In the genomic region with DNA sequence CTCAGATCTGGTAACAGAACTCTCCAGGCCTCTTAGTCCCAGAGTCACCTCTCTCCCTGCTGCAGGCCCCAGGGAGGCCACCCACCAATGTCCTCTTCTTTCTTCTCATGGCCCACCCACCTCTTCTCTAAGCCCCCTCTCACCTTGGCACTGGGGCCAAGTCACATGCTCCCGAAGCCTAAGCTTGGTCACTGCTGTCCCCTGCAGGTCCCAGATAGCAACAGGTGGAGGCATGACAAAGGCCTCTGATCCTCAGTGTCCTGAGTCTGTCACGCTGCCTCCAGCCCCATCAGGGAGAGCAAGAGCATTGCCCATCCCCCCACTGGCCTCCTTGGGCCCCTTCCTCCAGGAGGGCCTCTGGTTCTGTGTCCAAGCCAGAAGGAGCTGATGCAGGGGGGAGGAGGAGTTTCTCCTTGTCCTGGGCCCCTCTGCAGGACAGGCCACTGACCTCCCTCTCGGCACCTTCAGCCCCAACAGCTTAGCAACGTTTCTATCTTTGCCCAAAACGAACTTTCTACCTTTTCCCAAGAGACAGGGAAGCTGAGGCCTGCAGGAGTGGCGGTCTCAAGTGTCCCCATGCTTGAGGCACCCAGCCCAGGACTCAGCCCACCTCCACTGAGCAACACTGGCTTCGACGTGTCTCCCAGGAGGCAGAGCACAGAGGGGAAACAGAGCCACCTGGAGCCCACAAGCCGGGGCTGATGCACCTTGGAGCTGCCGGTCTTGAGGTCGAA, we compare ENCODE assay signal across 11 cellular contexts. TPM values are rescaled to one million over a fixed set of nuclear protein-coding genes. Genes with fewer than 3 reads are reported as not detected.
DNase-seq lines count a peak whose midpoint lies in the region; ATAC-seq, FAIRE-seq and TF ChIP-seq lines count a peak whose summit lies in the region.
"Had no signal": no experiment of that assay in that cellular context is flagged by ENCODE, and none has a peak within 500 bp of the region (broad histone marks: within the 10 kb centered on the region; RNA-seq: fewer than 3 reads in every experiment).

No MANE protein-coding gene starts in this region.

- peak overlapping the region; percentile 61 for H4K91ac ChIP-seq in H1 (replicated peaks; ENCODE audit: insufficient read length, low read length)

- peak overlapping the region; percentile 97; the same call in 1 of the 2 replicates for H2BK12ac ChIP-seq in H1 (ENCODE audit: low read depth, low read length)

- no peak overlapping the region for H3K9ac ChIP-seq in H1 (replicated peaks in 1 of 4; ENCODE audit: extremely low read depth in 1 of 4, low read depth in 3 of 4, low read length in 3 of 4)
- H3K9ac ChIP-seq: KMS-11 had no signal

- H3K36me3 ChIP-seq in H1 (ENCODE audit: control insufficient read depth in 2 of 4, insufficient read depth in 4 of 4, low read length in 3 of 4), result 0 out of 8 replicates have a peak, but pooled peaks cover 0 to 2% (median 0%) of the 10 kb centered on the region in 4 experiments
- H3K36me3 ChIP-seq in neutrophil, result peaks cover 66% of the 10 kb centered on the region
- H3K36me3 ChIP-seq in MG63, result no peaks in the 10 kb centered on the region

- H3K4me3 ChIP-seq in H1 (ENCODE audit: extremely low read depth in 1 of 4, insufficient read depth in 2 of 4, low read depth in 3 of 4, low read length in 4 of 4) (no peak overlapping the region), neutrophil (ENCODE audit: low read depth in 1 of 2, low read length in 1 of 2) (no peak overlapping the region), MG63 (no peak overlapping the region)
- H3K4me3 ChIP-seq: smooth muscle cell had no signal

- peak; percentile 10 for DNase-seq in EH (ENCODE audit: low read depth)
- no peak for DNase-seq in H1 (ENCODE audit: low read depth in 1 of 2, low spot score in 2 of 2)
- no peak for DNase-seq in MG63
- no peak for DNase-seq in islet precursor cell
- DNase-seq in NCI-H2081 (lab: John Stamatoyannopoulos, UW), result no peak
- DNase-seq: midbrain had no signal

- H4K5ac ChIP-seq in H1 (ENCODE audit: insufficient read length, low read depth, low read length), result no peak overlapping the region

- peak overlapping the region; percentile 49 for H2AFZ ChIP-seq in H1 (ENCODE audit: low read length)

- 91% methylated on average over 10 of the region's 11 CpGs; no CpG with 5 or more reads in 1 of the 2 experiments for WGBS in H1 (ENCODE audit: extremely low coverage in 1 of 2, insufficient coverage in 1 of 2, insufficient read length in 1 of 2, insufficient replicate concordance in 2 of 2, low coverage in 1 of 2, low lambda C conversion rate in 2 of 2, missing lambda C conversion rate in 1 of 2), 2 experiments

- no peak for ATAC-seq in esophagus mucosa

- peak overlapping the region; percentile 66; the same call in 1 of the 2 replicates for H4K8ac ChIP-seq in H1 (ENCODE audit: extremely low read depth, insufficient read depth, low read length)

- peak overlapping the region; percentile 77; the same call in 1 of the 2 replicates for H2BK20ac ChIP-seq in H1 (ENCODE audit: low read length)

- peak; percentile 85 for TF ChIP-seq RAD21 in Ishikawa (IDR thresholded peaks at IDR 0.05; ENCODE audit: low read depth)
- TF ChIP-seq RAD21 in H1 (IDR thresholded peaks at IDR 0.05 in 1 of 2, conservative IDR thresholded peaks at IDR 0.05 in 1 of 2; ENCODE audit: low read depth in 2 of 2, low read length in 2 of 2), result peak; percentile 88 to 92

- POLR2A ChIA-PET in H1 (lab: Charles Lee; ENCODE audit: partially characterized antibody), result interaction anchor here (0.9 to 1.2 kb wide), 5 partner anchors 9 to 67 kb away, joined by 3 to 4 read pairs (median 3); no protein-coding TSS in a partner anchor

- CTCF ChIA-PET in H1 (lab: Charles Lee; ENCODE audit: partially characterized antibody), result interaction anchor here (0.6 to 13.2 kb wide), 24 partner anchors 9 to 227 kb away, joined by 3 to 131 read pairs (median 4); partner anchors contain the start of gene NCBP3

- no peak overlapping the region; the same call in 1 of the 2 replicates for H2AK5ac ChIP-seq in H1 (ENCODE audit: low read depth, low read length)

- peak overlapping the region; percentile 77 for H2BK120ac ChIP-seq in H1 (replicated peaks; ENCODE audit: low read depth, low read length)

- H3K23ac ChIP-seq in H1 (ENCODE audit: insufficient read length), result no peak overlapping the region

- peak overlapping the region in 1 of 2 experiments; percentile 11; a peak in 1 of 4 replicates for H3K4me2 ChIP-seq in H1 (ENCODE audit: insufficient read depth in 1 of 2, low read depth in 2 of 2, low read length in 2 of 2)
- H3K4me2 ChIP-seq: KMS-11, smooth muscle cell had no signal

- H3K27ac ChIP-seq in H1 (ENCODE audit: low read depth, low read length), result no peak overlapping the region
- H3K27ac ChIP-seq in neutrophil, result peak overlapping the region; percentile 41
- H3K27ac ChIP-seq: KMS-11 had no signal

- peak overlapping the region; percentile 92 for H2BK5ac ChIP-seq in H1 (ENCODE audit: low read depth, low read length)

- H3K56ac ChIP-seq in H1 (replicated peaks; ENCODE audit: insufficient read length, low read depth, low read length), result no peak overlapping the region

- no peak for FAIRE-seq in H1 (lab: Jason Lieb, UNC)

- TF ChIP-seq CTCF in H1 (IDR thresholded peaks at IDR 0.05; ENCODE audit: control extremely low read depth in 1 of 3, insufficient read depth in 1 of 3, low read depth in 1 of 3, low read length in 3 of 3) (peak; percentile 69 to 75 (median 73)), neutrophil (IDR thresholded peaks at IDR 0.05) (no peak)

- no peak overlapping the region for H3K14ac ChIP-seq in H1 (ENCODE audit: insufficient read length)

- TF ChIP-seq POLR2A in H1 (IDR thresholded peaks at IDR 0.05; ENCODE audit: control extremely low read depth in 1 of 2, low read depth in 2 of 2, low read length in 2 of 2), result no peak

- no peaks in the 10 kb centered on the region for H4K20me1 ChIP-seq in H1 (replicated peaks in 1 of 2; ENCODE audit: control insufficient read depth in 1 of 2, insufficient read depth in 2 of 2, low read length in 2 of 2)

- H3K79me2 ChIP-seq in H1 (ENCODE audit: control insufficient read depth in 1 of 2, insufficient read depth in 2 of 2, low read length in 2 of 2), result no peaks in the 10 kb centered on the region

- no peaks in the 10 kb centered on the region for H3K79me1 ChIP-seq in H1 (ENCODE audit: low read depth, low read length)

- H3K27me3 ChIP-seq in H1 (replicated peaks in 1 of 4; ENCODE audit: control insufficient read depth in 3 of 4, extremely low read depth in 1 of 4, insufficient read depth in 3 of 4, low read length in 3 of 4) (no peaks in the 10 kb centered on the region), neutrophil (no peaks in the 10 kb centered on the region), MG63 (no peaks in the 10 kb centered on the region)

- peaks cover 5% of the 10 kb centered on the region; the same call in 1 of the 2 replicates for H3K23me2 ChIP-seq in H1 (ENCODE audit: low read depth, low read length)

- H3K4ac ChIP-seq in H1 (replicated peaks; ENCODE audit: insufficient read length, low read depth, low read length), result peak overlapping the region; percentile 57

- peak overlapping the region; percentile 97; the same call in 1 of the 2 replicates for H2BK15ac ChIP-seq in H1 (ENCODE audit: low read length)

- TF ChIP-seq EP300 in Ishikawa (IDR thresholded peaks at IDR 0.05; ENCODE audit: borderline replicate concordance) (no peak), H1 (IDR thresholded peaks at IDR 0.05; ENCODE audit: borderline replicate concordance in 1 of 2, low read depth in 2 of 2, low read length in 2 of 2) (no peak)

- H3K9me3 ChIP-seq in H1 (ENCODE audit: insufficient read depth in 2 of 2, low read depth in 1 of 2, low read length in 1 of 2), result no peaks in the 10 kb centered on the region
- H3K9me3 ChIP-seq in neutrophil, result no peaks in the 10 kb centered on the region
- no peaks in the 10 kb centered on the region for H3K9me3 ChIP-seq in MG63

- H3K18ac ChIP-seq in H1 (ENCODE audit: extremely low read depth, low read length), result peak overlapping the region; percentile 87

- H3K4me1 ChIP-seq in H1 (replicated peaks in 1 of 4; ENCODE audit: control insufficient read depth in 3 of 4, insufficient read depth in 4 of 4, low read length in 3 of 4), result peaks cover 0 to 31% (median 25%) of the 10 kb centered on the region in 4 experiments; a peak in 6 of 7 replicates
- peaks cover 25 to 26% of the 10 kb centered on the region in 2 experiments for H3K4me1 ChIP-seq in neutrophil (ENCODE audit: control insufficient read depth in 1 of 2, insufficient read depth in 1 of 2, low read depth in 1 of 2, low read length in 1 of 2)

RNA-seq across cellular contexts. Expression of gene P2RX1, which starts 8.6 kb away (rescaled TPM):
- 0.19 and 0.45 TPM in 2 replicates for total RNA-seq in H1 (2021; fragmentation: NEBNext Ultra II Directional; extraction: Animal tissue kit (Norgen Biotek cat#: 25700))
- polyA plus RNA-seq in H1 (2011; rRNA removed), result 1.1 and 1.6 TPM in 2 replicates
- polyA plus RNA-seq in H1 (2011; cell fraction: cytosol; rRNA removed), result 1.2 TPM
- 4.8 TPM for polyA plus RNA-seq in H1 (2011; cell fraction: nucleus; rRNA removed)
- 0.48 to 1.1 TPM (median 0.83 TPM) in 4 replicates for polyA plus RNA-seq in H1 (2012, experiment 1 of 2)
- 0.29 TPM for polyA plus RNA-seq in H1 (2012, experiment 2 of 2)
- polyA plus RNA-seq in H1 (2013, experiment 1 of 2), result 0.83 TPM
- 0.64 TPM for polyA plus RNA-seq in H1 (2013, experiment 2 of 2)
- 0.51 and 1.0 TPM in 2 replicates for polyA minus RNA-seq in H1 (2011; rRNA and poly(A)+ RNA removed)
- polyA minus RNA-seq in H1 (2011; cell fraction: cytosol; rRNA and poly(A)+ RNA removed), result 0.66 TPM
- 1.1 TPM for polyA minus RNA-seq in H1 (2011; cell fraction: nucleus; rRNA and poly(A)+ RNA removed)
- total RNA-seq in esophagus mucosa, result 0.68 TPM
- not detected in 2 replicates for total RNA-seq in MG63 (2014; rRNA removed; shearing (Covaris generic); ENCODE audit: low replicate concordance)

RNA-seq across cellular contexts. Expression of gene CAMKK1, which starts 14.8 kb away (rescaled TPM):
- 7.6 and 8.5 TPM in 2 replicates for total RNA-seq in H1 (2021; fragmentation: NEBNext Ultra II Directional; extraction: Animal tissue kit (Norgen Biotek cat#: 25700))
- polyA plus RNA-seq in H1 (2011; rRNA removed), result 7.1 and 10.4 TPM in 2 replicates
- polyA plus RNA-seq in H1 (2011; cell fraction: cytosol; rRNA removed), result 10.4 TPM
- polyA plus RNA-seq in H1 (2011; cell fraction: nucleus; rRNA removed), result 19.7 TPM
- polyA plus RNA-seq in H1 (2012, experiment 1 of 2), result 7.4 to 9.0 TPM (median 8.4 TPM) in 4 replicates
- polyA plus RNA-seq in H1 (2012, experiment 2 of 2), result 5.3 TPM
- polyA plus RNA-seq in H1 (2013, experiment 1 of 2), result 5.0 TPM
- 4.8 TPM for polyA plus RNA-seq in H1 (2013, experiment 2 of 2)
- 7.3 and 9.5 TPM in 2 replicates for polyA minus RNA-seq in H1 (2011; rRNA and poly(A)+ RNA removed)
- polyA minus RNA-seq in H1 (2011; cell fraction: cytosol; rRNA and poly(A)+ RNA removed), result 5.0 TPM
- polyA minus RNA-seq in H1 (2011; cell fraction: nucleus; rRNA and poly(A)+ RNA removed), result 7.9 TPM
- 4.2 TPM for total RNA-seq in esophagus mucosa
- 3.1 and 3.9 TPM in 2 replicates for total RNA-seq in MG63 (2014; rRNA removed; shearing (Covaris generic); ENCODE audit: low replicate concordance)

RNA-seq across cellular contexts. Expression of gene ATP2A3, which starts 56.6 kb away (rescaled TPM):
- 32.0 and 32.5 TPM in 2 replicates for total RNA-seq in H1 (2021; fragmentation: NEBNext Ultra II Directional; extraction: Animal tissue kit (Norgen Biotek cat#: 25700))
- polyA plus RNA-seq in H1 (2011; rRNA removed), result 18.4 and 28.7 TPM in 2 replicates
- 17.3 TPM for polyA plus RNA-seq in H1 (2011; cell fraction: cytosol; rRNA removed)
- polyA plus RNA-seq in H1 (2011; cell fraction: nucleus; rRNA removed), result 53.0 TPM
- polyA plus RNA-seq in H1 (2012, experiment 1 of 2), result 15.4 to 27.6 TPM (median 23.1 TPM) in 4 replicates
- 16.2 TPM for polyA plus RNA-seq in H1 (2012, experiment 2 of 2)
- 40.2 TPM for polyA plus RNA-seq in H1 (2013, experiment 1 of 2)
- polyA plus RNA-seq in H1 (2013, experiment 2 of 2), result 37.1 TPM
- 12.7 and 14.2 TPM in 2 replicates for polyA minus RNA-seq in H1 (2011; rRNA and poly(A)+ RNA removed)
- polyA minus RNA-seq in H1 (2011; cell fraction: cytosol; rRNA and poly(A)+ RNA removed), result 13.9 TPM
- polyA minus RNA-seq in H1 (2011; cell fraction: nucleus; rRNA and poly(A)+ RNA removed), result 22.1 TPM
- total RNA-seq in esophagus mucosa, result 4.7 TPM
- 0.32 and 1.2 TPM in 2 replicates for total RNA-seq in MG63 (2014; rRNA removed; shearing (Covaris generic); ENCODE audit: low replicate concordance)
